ENCODE assay signal across 9 cellular contexts in the genomic region with DNA sequence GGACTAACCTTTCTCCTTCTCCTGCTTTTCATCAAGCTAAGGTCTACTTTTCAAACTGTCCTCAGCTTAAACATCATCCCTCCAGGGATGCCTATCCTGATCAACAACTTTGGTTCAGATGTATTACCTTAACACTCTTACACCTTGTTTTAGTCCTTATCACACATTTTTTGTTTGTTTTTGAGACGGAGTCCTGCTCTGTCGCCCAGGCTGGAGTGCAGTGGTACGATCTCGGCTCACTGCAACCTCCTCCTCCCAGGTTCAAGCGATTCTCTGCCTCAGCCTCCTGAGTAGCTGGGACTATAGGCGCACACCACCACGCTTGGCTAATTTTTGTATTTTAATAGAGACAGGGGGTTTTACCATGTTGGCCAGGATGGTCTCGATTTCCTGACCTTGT. TPM values are rescaled to one million over a fixed set of nuclear protein-coding genes. Genes with fewer than 3 reads are reported as not detected.
A peak's percentile ranks its signal among the peaks of the same experiment; 100 is the strongest.
DNase-seq lines count a peak whose midpoint lies in the region; ATAC-seq, FAIRE-seq and TF ChIP-seq lines count a peak whose summit lies in the region.
"Not testable (repeated sequence)": the region's sequence is repeated elsewhere in the genome, so short reads cannot be mapped to it uniquely, and the experiment has no call there.
"Had no signal": no experiment of that assay in that cellular context is flagged by ENCODE, and none has a peak within 500 bp of the region (broad histone marks: within the 10 kb centered on the region; RNA-seq: fewer than 3 reads in every experiment).

No MANE protein-coding gene starts in this region.

- TF ChIP-seq POLR2A in HepG2 (IDR thresholded peaks at IDR 0.05; ENCODE audit: insufficient read depth in 1 of 2, low read depth in 2 of 2, low read length in 2 of 2) = not testable (repeated sequence)

- H3K36me3 Mint-ChIP-seq in CD8-positive, alpha-beta memory T cell = peaks cover 0 to 40% (median 9%) of the 10 kb centered on the region in 3 donors
- H3K36me3 Mint-ChIP-seq in osteocyte (ENCODE audit: unreplicated experiment) = peaks cover 17% of the 10 kb centered on the region

- peaks cover 28 to 47% (median 44%) of the 10 kb centered on the region in 3 donors for H3K4me1 Mint-ChIP-seq in CD8-positive, alpha-beta memory T cell
- peaks cover 18% of the 10 kb centered on the region for H3K4me1 Mint-ChIP-seq in osteocyte (ENCODE audit: unreplicated experiment)

- not testable (repeated sequence) for H4K20me1 ChIP-seq in HepG2 (ENCODE audit: insufficient read depth, low read length)

- not testable (repeated sequence) for TF ChIP-seq CTCF in WERI-Rb-1 (IDR thresholded peaks at IDR 0.05; ENCODE audit: low read depth, low read length); ascending aorta (IDR thresholded peaks at IDR 0.05); HepG2 (CRISPR knock-in tag; IDR thresholded peaks at IDR 0.05); osteocyte (IDR thresholded peaks at IDR 0.05)

- H2AFZ ChIP-seq in HepG2 (ENCODE audit: low read length) = not testable (repeated sequence)

- H3K4me2 ChIP-seq in HepG2 (ENCODE audit: low read depth, low read length) = peak overlapping the region; percentile 93

- intact Hi-C loops in ascending aorta (cut with DNase I); HepG2 (cut with micrococcal nuclease; ENCODE audit: unreplicated experiment): not testable (repeated sequence)

- FAIRE-seq in HepG2 (lab: Jason Lieb, UNC) = not testable (repeated sequence)

- peaks cover 19% of the 10 kb centered on the region for H3K4me1 ChIP-seq in CD8-positive, alpha-beta memory T cell (ENCODE audit: insufficient read depth, low read length)
- H3K4me1 ChIP-seq in ascending aorta (peaks cover 0 to 14% of the 10 kb centered on the region in 2 donors), HepG2 (ENCODE audit: insufficient read depth, low read length) (peaks cover 31% of the 10 kb centered on the region)
- H3K4me1 ChIP-seq in thymus (ENCODE audit: control insufficient read depth, insufficient read depth, low read length) = not testable (repeated sequence)

- H3K79me2 ChIP-seq in HepG2 (ENCODE audit: insufficient read depth, low read length) = peaks cover 15% of the 10 kb centered on the region

- in situ Hi-C loops in HepG2 (cut with HindIII; ENCODE audit: extremely low pct_ligation_motif_present, low pct_unique_long_range_greater_than_20kb) = not testable (repeated sequence)

- not testable (repeated sequence) for BruUV-seq in HepG2 (replicated peaks; lab: Mats Ljungman, UMichigan)

- DNase-seq in CD8-positive, alpha-beta memory T cell; WERI-Rb-1; ascending aorta (ENCODE audit: low spot score in 2 of 2); epithelial cell of prostate (ENCODE audit: low read depth, low spot score); HepG2 (ENCODE audit: low spot score); osteocyte (ENCODE audit: extremely low spot score, unreplicated experiment): not testable (repeated sequence)

- H3K4me3 ChIP-seq in CD8-positive, alpha-beta memory T cell (ENCODE audit: low read length) = not testable (repeated sequence)
- H3K4me3 ChIP-seq in WERI-Rb-1 (ENCODE audit: low read depth, low read length) = peak overlapping the region; percentile 79
- peak overlapping the region; percentile 71 to 76 for H3K4me3 ChIP-seq in ascending aorta
- H3K4me3 ChIP-seq in HepG2 (replicated peaks in 1 of 3; ENCODE audit: insufficient read depth in 1 of 3, low read depth in 2 of 3, low read length in 3 of 3) = peak overlapping the region; percentile 33 to 82 (median 81); a peak in 4 of 6 replicates
- H3K4me3 ChIP-seq in thymus (ENCODE audit: low read length) = peak overlapping the region; percentile 51

- ATAC-seq in HepG2 = peak; percentile 20; the same call in 2 of the 3 replicates

- H3K27me3 Mint-ChIP-seq in CD8-positive, alpha-beta memory T cell; osteocyte (ENCODE audit: unreplicated experiment): not testable (repeated sequence)

- H3K36me3 ChIP-seq in CD8-positive, alpha-beta memory T cell (ENCODE audit: insufficient read depth, low read length) = not testable (repeated sequence)
- peaks cover 24% of the 10 kb centered on the region for H3K36me3 ChIP-seq in KOPT-K1 (ENCODE audit: insufficient read depth, low read length)
- H3K36me3 ChIP-seq in WERI-Rb-1 = peaks cover 27% of the 10 kb centered on the region
- peaks cover 21% of the 10 kb centered on the region in 2 donors for H3K36me3 ChIP-seq in ascending aorta
- peaks cover 5 to 14% of the 10 kb centered on the region in 2 experiments for H3K36me3 ChIP-seq in HepG2 (replicated peaks in 1 of 2; ENCODE audit: control insufficient read depth in 1 of 2, insufficient read depth in 2 of 2, low read length in 2 of 2)
- peaks cover 14% of the 10 kb centered on the region for H3K36me3 ChIP-seq in thymus (ENCODE audit: control insufficient read depth, insufficient read depth)

- not testable (repeated sequence) for TF ChIP-seq RAD21 in HepG2 (CRISPR knock-in tag; IDR thresholded peaks at IDR 0.05)

- H3K27ac Mint-ChIP-seq in CD8-positive, alpha-beta memory T cell = peak overlapping the region in 5 of 8 donors; percentile 68 to 98 (median 96)
- H3K27ac Mint-ChIP-seq in osteocyte (ENCODE audit: unreplicated experiment) = peak overlapping the region; percentile 98

- peak overlapping the region; percentile 78 for H3K27ac ChIP-seq in CD8-positive, alpha-beta memory T cell (ENCODE audit: low read depth, low read length)
- H3K27ac ChIP-seq in KOPT-K1 (ENCODE audit: low read depth, low read length, poor library complexity, severe bottlenecking) (peak overlapping the region; percentile 76), ascending aorta (peak overlapping the region in 1 of 2 donors; percentile 83), epithelial cell of prostate (peak overlapping the region; percentile 86), HepG2 (ENCODE audit: extremely low read length, insufficient read depth, low read length) (peak overlapping the region; percentile 78)
- not testable (repeated sequence) for H3K27ac ChIP-seq in WERI-Rb-1; thymus (ENCODE audit: low read depth)

- not testable (repeated sequence) for TF ChIP-seq EP300 in HepG2 (IDR thresholded peaks at IDR 0.05; ENCODE audit: low read depth in 2 of 2, low read length in 2 of 2); HepG2 (CRISPR knock-in tag; IDR thresholded peaks at IDR 0.05; ENCODE audit: borderline replicate concordance)

- WGBS in HepG2 (ENCODE audit: low lambda C conversion rate) = 7% methylated on average over 8 of the region's 8 CpGs
- WGBS in thymus = 93% methylated on average over 8 of the region's 8 CpGs

- not testable (repeated sequence) for H3K9me3 Mint-ChIP-seq in CD8-positive, alpha-beta memory T cell; osteocyte (ENCODE audit: unreplicated experiment)

- H3K9me3 ChIP-seq in CD8-positive, alpha-beta memory T cell (ENCODE audit: low read length); KOPT-K1 (ENCODE audit: insufficient read depth, low read length, poor library complexity, severe bottlenecking); WERI-Rb-1 (ENCODE audit: severe bottlenecking); ascending aorta; HepG2 (ENCODE audit: low read length); thymus (ENCODE audit: control insufficient read depth): not testable (repeated sequence)

- H3K27me3 ChIP-seq in CD8-positive, alpha-beta memory T cell (ENCODE audit: insufficient read depth, low read length, poor library complexity, severe bottlenecking); WERI-Rb-1 (ENCODE audit: insufficient read depth, low read depth, severe bottlenecking); ascending aorta; HepG2 (ENCODE audit: control insufficient read depth in 1 of 2, insufficient read depth in 2 of 2, low read length in 2 of 2); thymus (ENCODE audit: control insufficient read depth, insufficient read depth): not testable (repeated sequence)

- peak overlapping the region; percentile 97 to 100 (median 99) for H3K4me3 Mint-ChIP-seq in CD8-positive, alpha-beta memory T cell
- peak overlapping the region; percentile 96 for H3K4me3 Mint-ChIP-seq in osteocyte (ENCODE audit: unreplicated experiment)

- peak overlapping the region; percentile 76 for H3K9ac ChIP-seq in HepG2 (ENCODE audit: insufficient read depth, low read depth, low read length)

- POLR2A ChIA-PET in CD8-positive, alpha-beta memory T cell (lab: Charles Lee) = interaction anchor here (0.5 kb wide), 1 partner anchor 8 kb away, joined by 11 read pairs; no protein-coding TSS in a partner anchor
- POLR2A ChIA-PET in HepG2 (lab: Yijun Ruan, JAX) = interaction anchor here (1.0 to 1.5 kb wide), 2 partner anchors 8 to 29 kb away, joined by 3 to 4 read pairs; no protein-coding TSS in a partner anchor

- CTCF ChIA-PET in CD8-positive, alpha-beta memory T cell (lab: Charles Lee) = interaction anchor here (1.0 kb wide), 1 partner anchor 89 kb away, joined by 3 read pairs; no protein-coding TSS in a partner anchor
- CTCF ChIA-PET in HepG2 (lab: Yijun Ruan, JAX; ENCODE audit: low intra/inter-chr PET ratio, low total read pairs) = not testable (repeated sequence)

RNA-seq across cellular contexts. Expression of a gene that starts 1.3 kb away (rescaled TPM):
- 10 to 100 TPM; 84.4 to 85.4 TPM for total RNA-seq in CD8-positive, alpha-beta memory T cell
- 68.3 TPM for polyA plus RNA-seq in CD8-positive, alpha-beta memory T cell
- total RNA-seq in ascending aorta = 33.6 TPM
- 34.5 TPM in 2 replicates for total RNA-seq in HepG2 (2016; rRNA removed; fragmentation: Illumina TruSeq; extraction: Trizol)
- 17.0 and 18.0 TPM in 2 replicates for total RNA-seq in HepG2 (2016; cell fraction: cytosol; rRNA removed; fragmentation: Illumina TruSeq; extraction: Trizol; ENCODE audit: low read depth)
- total RNA-seq in HepG2 (2016; cell fraction: insoluble cytoplasmic fraction; rRNA removed; fragmentation: Illumina TruSeq; extraction: Trizol) = 33.4 and 34.2 TPM in 2 replicates
- total RNA-seq in HepG2 (2016; cell fraction: membrane; rRNA removed; fragmentation: Illumina TruSeq; extraction: Trizol) = 15.1 and 19.6 TPM in 2 replicates
- total RNA-seq in HepG2 (2016; cell fraction: nucleus; rRNA removed; fragmentation: Illumina TruSeq; extraction: Trizol) = 13.0 and 14.7 TPM in 2 replicates
- 33.7 and 39.1 TPM in 2 replicates for polyA plus RNA-seq in HepG2 (2011; rRNA removed)
- polyA plus RNA-seq in HepG2 (2011; cell fraction: cytosol; rRNA removed) = 30.9 and 35.1 TPM in 2 replicates
- polyA plus RNA-seq in HepG2 (2011; cell fraction: nucleus; rRNA removed) = 12.7 and 13.3 TPM in 2 replicates
- 22.4 and 26.3 TPM in 2 replicates for polyA plus RNA-seq in HepG2 (2012)
- polyA plus RNA-seq in HepG2 (2016; cell fraction: cytosol; fragmentation: Illumina TruSeq; extraction: Trizol; ENCODE audit: low read depth) = 7.0 and 9.1 TPM in 2 replicates
- polyA plus RNA-seq in HepG2 (2016; cell fraction: insoluble cytoplasmic fraction; fragmentation: Illumina TruSeq; extraction: Trizol; ENCODE audit: low read depth) = 38.7 and 41.1 TPM in 2 replicates
- 8.2 and 8.8 TPM in 2 replicates for polyA plus RNA-seq in HepG2 (2016; cell fraction: membrane; fragmentation: Illumina TruSeq; extraction: Trizol; ENCODE audit: low read depth)
- polyA plus RNA-seq in HepG2 (2016; cell fraction: nucleus; fragmentation: Illumina TruSeq; extraction: Trizol; ENCODE audit: insufficient read depth, low read depth) = 19.8 and 20.7 TPM in 2 replicates
- polyA minus RNA-seq in HepG2 (2011; rRNA and poly(A)+ RNA removed; ENCODE audit: low replicate concordance) = 15.9 and 56.9 TPM in 2 replicates
- 11.4 and 14.2 TPM in 2 replicates for polyA minus RNA-seq in HepG2 (2011; cell fraction: cytosol; rRNA and poly(A)+ RNA removed)
- 6.8 and 10.7 TPM in 2 replicates for polyA minus RNA-seq in HepG2 (2011; cell fraction: nucleus; rRNA and poly(A)+ RNA removed)
- 77.5 and 91.6 TPM in 2 replicates for total RNA-seq in osteocyte
- 40.2 TPM for polyA plus RNA-seq in thymus

RNA-seq across cellular contexts. Expression of a gene that starts 9.7 kb away (rescaled TPM):
- 10 to 100 TPM; 76.7 to 77.0 TPM for total RNA-seq in CD8-positive, alpha-beta memory T cell
- 13.0 TPM for polyA plus RNA-seq in CD8-positive, alpha-beta memory T cell
- 36.5 TPM for total RNA-seq in ascending aorta
- 43.8 and 45.3 TPM in 2 replicates for total RNA-seq in HepG2 (2016; rRNA removed; fragmentation: Illumina TruSeq; extraction: Trizol)
- total RNA-seq in HepG2 (2016; cell fraction: cytosol; rRNA removed; fragmentation: Illumina TruSeq; extraction: Trizol; ENCODE audit: low read depth) = 41.7 and 44.2 TPM in 2 replicates
- total RNA-seq in HepG2 (2016; cell fraction: insoluble cytoplasmic fraction; rRNA removed; fragmentation: Illumina TruSeq; extraction: Trizol) = 42.2 and 43.8 TPM in 2 replicates
- 29.6 and 29.8 TPM in 2 replicates for total RNA-seq in HepG2 (2016; cell fraction: membrane; rRNA removed; fragmentation: Illumina TruSeq; extraction: Trizol)
- total RNA-seq in HepG2 (2016; cell fraction: nucleus; rRNA removed; fragmentation: Illumina TruSeq; extraction: Trizol) = 40.0 and 43.0 TPM in 2 replicates
- 61.1 and 65.1 TPM in 2 replicates for polyA plus RNA-seq in HepG2 (2011; rRNA removed)
- 35.2 and 45.4 TPM in 2 replicates for polyA plus RNA-seq in HepG2 (2011; cell fraction: cytosol; rRNA removed)
- 71.3 and 79.9 TPM in 2 replicates for polyA plus RNA-seq in HepG2 (2011; cell fraction: nucleus; rRNA removed)
- 30.0 and 32.2 TPM in 2 replicates for polyA plus RNA-seq in HepG2 (2012)
- 1.8 and 1.9 TPM in 2 replicates for polyA plus RNA-seq in HepG2 (2016; cell fraction: cytosol; fragmentation: Illumina TruSeq; extraction: Trizol; ENCODE audit: low read depth)
- polyA plus RNA-seq in HepG2 (2016; cell fraction: insoluble cytoplasmic fraction; fragmentation: Illumina TruSeq; extraction: Trizol; ENCODE audit: low read depth) = 43.0 and 45.7 TPM in 2 replicates
- 8.9 and 11.4 TPM in 2 replicates for polyA plus RNA-seq in HepG2 (2016; cell fraction: membrane; fragmentation: Illumina TruSeq; extraction: Trizol; ENCODE audit: low read depth)
- polyA plus RNA-seq in HepG2 (2016; cell fraction: nucleus; fragmentation: Illumina TruSeq; extraction: Trizol; ENCODE audit: insufficient read depth, low read depth) = 66.1 and 70.7 TPM in 2 replicates
- 151 and 370 TPM in 2 replicates for polyA minus RNA-seq in HepG2 (2011; rRNA and poly(A)+ RNA removed; ENCODE audit: low replicate concordance)
- 32.3 and 45.2 TPM in 2 replicates for polyA minus RNA-seq in HepG2 (2011; cell fraction: cytosol; rRNA and poly(A)+ RNA removed)
- polyA minus RNA-seq in HepG2 (2011; cell fraction: nucleus; rRNA and poly(A)+ RNA removed) = 91.2 and 120 TPM in 2 replicates
- total RNA-seq in osteocyte = 84.4 and 89.5 TPM in 2 replicates
- polyA plus RNA-seq in thymus = 29.8 TPM

RNA-seq across cellular contexts. Expression of a gene that starts 12.9 kb away (rescaled TPM):
- total RNA-seq in CD8-positive, alpha-beta memory T cell = 1 to 10 TPM; 2.4 to 3.7 TPM
- polyA plus RNA-seq in CD8-positive, alpha-beta memory T cell = 1.0 TPM
- total RNA-seq in ascending aorta (not detected), HepG2 (2016; rRNA removed; fragmentation: Illumina TruSeq; extraction: Trizol) (not detected in 2 replicates), osteocyte (2.8 TPM in 1 of 2 replicates, not detected in the other)
- total RNA-seq in HepG2 (2016; cell fraction: cytosol; rRNA removed; fragmentation: Illumina TruSeq; extraction: Trizol; ENCODE audit: low read depth) = 0.62 TPM in 1 of 2 replicates, not detected in the other
- 0.39 TPM in 1 of 2 replicates, not detected in the other for total RNA-seq in HepG2 (2016; cell fraction: insoluble cytoplasmic fraction; rRNA removed; fragmentation: Illumina TruSeq; extraction: Trizol)
- total RNA-seq in HepG2 (2016; cell fraction: membrane; rRNA removed; fragmentation: Illumina TruSeq; extraction: Trizol) = not detected in 2 replicates
- not detected in 2 replicates for total RNA-seq in HepG2 (2016; cell fraction: nucleus; rRNA removed; fragmentation: Illumina TruSeq; extraction: Trizol)
- polyA plus RNA-seq in HepG2 (2011; rRNA removed) (0.61 and 0.66 TPM in 2 replicates), thymus (1.0 TPM)
- polyA plus RNA-seq in HepG2 (2011; cell fraction: cytosol; rRNA removed) = 0.09 and 0.12 TPM in 2 replicates
- 0.37 TPM in 1 of 2 replicates, not detected in the other for polyA plus RNA-seq in HepG2 (2011; cell fraction: nucleus; rRNA removed)
- polyA plus RNA-seq in HepG2 (2012) = 0.31 TPM in 1 of 2 replicates, not detected in the other
- polyA plus RNA-seq in HepG2 (2016; cell fraction: cytosol; fragmentation: Illumina TruSeq; extraction: Trizol; ENCODE audit: low read depth) = not detected in 2 replicates
- polyA plus RNA-seq in HepG2 (2016; cell fraction: insoluble cytoplasmic fraction; fragmentation: Illumina TruSeq; extraction: Trizol; ENCODE audit: low read depth) = not detected in 2 replicates
- polyA plus RNA-seq in HepG2 (2016; cell fraction: membrane; fragmentation: Illumina TruSeq; extraction: Trizol; ENCODE audit: low read depth) = not detected in 2 replicates
- polyA plus RNA-seq in HepG2 (2016; cell fraction: nucleus; fragmentation: Illumina TruSeq; extraction: Trizol; ENCODE audit: insufficient read depth, low read depth) = not detected in 2 replicates
- polyA minus RNA-seq in HepG2 (2011; rRNA and poly(A)+ RNA removed; ENCODE audit: low replicate concordance) = not detected in 2 replicates
- polyA minus RNA-seq in HepG2 (2011; cell fraction: cytosol; rRNA and poly(A)+ RNA removed) = not detected in 2 replicates
- polyA minus RNA-seq in HepG2 (2011; cell fraction: nucleus; rRNA and poly(A)+ RNA removed) = not detected in 2 replicates
- total RNA-seq: mononuclear cell had no signal

RNA-seq across cellular contexts. Expression of a gene that starts 22.7 kb away (rescaled TPM):
- total RNA-seq in CD8-positive, alpha-beta memory T cell = 10 to 100 TPM; 86.3 to 90.9 TPM
- 58.4 TPM for polyA plus RNA-seq in CD8-positive, alpha-beta memory T cell
- total RNA-seq in ascending aorta (27.4 TPM), HepG2 (2016; rRNA removed; fragmentation: Illumina TruSeq; extraction: Trizol) (31.5 and 32.5 TPM in 2 replicates), osteocyte (45.0 and 49.8 TPM in 2 replicates)
- total RNA-seq in HepG2 (2016; cell fraction: cytosol; rRNA removed; fragmentation: Illumina TruSeq; extraction: Trizol; ENCODE audit: low read depth) = 23.8 and 23.9 TPM in 2 replicates
- 31.6 and 33.4 TPM in 2 replicates for total RNA-seq in HepG2 (2016; cell fraction: insoluble cytoplasmic fraction; rRNA removed; fragmentation: Illumina TruSeq; extraction: Trizol)
- total RNA-seq in HepG2 (2016; cell fraction: membrane; rRNA removed; fragmentation: Illumina TruSeq; extraction: Trizol) = 17.9 and 18.4 TPM in 2 replicates
- 15.4 and 17.5 TPM in 2 replicates for total RNA-seq in HepG2 (2016; cell fraction: nucleus; rRNA removed; fragmentation: Illumina TruSeq; extraction: Trizol)
- polyA plus RNA-seq in HepG2 (2011; rRNA removed) (16.3 and 17.5 TPM in 2 replicates), thymus (75.2 TPM)
- 9.5 and 10.7 TPM in 2 replicates for polyA plus RNA-seq in HepG2 (2011; cell fraction: cytosol; rRNA removed)
- polyA plus RNA-seq in HepG2 (2011; cell fraction: nucleus; rRNA removed) = 19.4 and 25.2 TPM in 2 replicates
- 20.2 and 21.0 TPM in 2 replicates for polyA plus RNA-seq in HepG2 (2012)
- 20.0 and 20.1 TPM in 2 replicates for polyA plus RNA-seq in HepG2 (2016; cell fraction: cytosol; fragmentation: Illumina TruSeq; extraction: Trizol; ENCODE audit: low read depth)
- 32.9 and 37.1 TPM in 2 replicates for polyA plus RNA-seq in HepG2 (2016; cell fraction: insoluble cytoplasmic fraction; fragmentation: Illumina TruSeq; extraction: Trizol; ENCODE audit: low read depth)
- polyA plus RNA-seq in HepG2 (2016; cell fraction: membrane; fragmentation: Illumina TruSeq; extraction: Trizol; ENCODE audit: low read depth) = 16.4 and 19.5 TPM in 2 replicates
- 33.6 and 40.3 TPM in 2 replicates for polyA plus RNA-seq in HepG2 (2016; cell fraction: nucleus; fragmentation: Illumina TruSeq; extraction: Trizol; ENCODE audit: insufficient read depth, low read depth)
- polyA minus RNA-seq in HepG2 (2011; rRNA and poly(A)+ RNA removed; ENCODE audit: low replicate concordance) = 5.6 and 16.1 TPM in 2 replicates
- 3.4 and 5.4 TPM in 2 replicates for polyA minus RNA-seq in HepG2 (2011; cell fraction: cytosol; rRNA and poly(A)+ RNA removed)
- 5.4 and 8.8 TPM in 2 replicates for polyA minus RNA-seq in HepG2 (2011; cell fraction: nucleus; rRNA and poly(A)+ RNA removed)

RNA-seq across cellular contexts. Expression of a gene that starts 23.0 kb away (rescaled TPM):
- total RNA-seq in CD8-positive, alpha-beta memory T cell = 1 to 10 TPM; 4.6 to 5.5 TPM
- 0.54 TPM for polyA plus RNA-seq in CD8-positive, alpha-beta memory T cell
- 0.85 TPM for total RNA-seq in ascending aorta
- 3.8 TPM in 2 replicates for total RNA-seq in HepG2 (2016; rRNA removed; fragmentation: Illumina TruSeq; extraction: Trizol)
- 0.97 and 1.5 TPM in 2 replicates for total RNA-seq in HepG2 (2016; cell fraction: cytosol; rRNA removed; fragmentation: Illumina TruSeq; extraction: Trizol; ENCODE audit: low read depth)
- total RNA-seq in HepG2 (2016; cell fraction: insoluble cytoplasmic fraction; rRNA removed; fragmentation: Illumina TruSeq; extraction: Trizol) = 4.2 and 4.6 TPM in 2 replicates
- 2.6 and 2.8 TPM in 2 replicates for total RNA-seq in HepG2 (2016; cell fraction: membrane; rRNA removed; fragmentation: Illumina TruSeq; extraction: Trizol)
- 1.9 and 3.5 TPM in 2 replicates for total RNA-seq in HepG2 (2016; cell fraction: nucleus; rRNA removed; fragmentation: Illumina TruSeq; extraction: Trizol)
- polyA plus RNA-seq in HepG2 (2011; rRNA removed) = 4.6 and 4.8 TPM in 2 replicates
- 4.2 and 4.4 TPM in 2 replicates for polyA plus RNA-seq in HepG2 (2011; cell fraction: cytosol; rRNA removed)
- polyA plus RNA-seq in HepG2 (2011; cell fraction: nucleus; rRNA removed) = 4.2 and 5.0 TPM in 2 replicates
- polyA plus RNA-seq in HepG2 (2012) = 4.3 and 6.0 TPM in 2 replicates
- 0.29 and 0.60 TPM in 2 replicates for polyA plus RNA-seq in HepG2 (2016; cell fraction: cytosol; fragmentation: Illumina TruSeq; extraction: Trizol; ENCODE audit: low read depth)
- 4.1 and 6.6 TPM in 2 replicates for polyA plus RNA-seq in HepG2 (2016; cell fraction: insoluble cytoplasmic fraction; fragmentation: Illumina TruSeq; extraction: Trizol; ENCODE audit: low read depth)
- polyA plus RNA-seq in HepG2 (2016; cell fraction: membrane; fragmentation: Illumina TruSeq; extraction: Trizol; ENCODE audit: low read depth) = 1.2 and 1.4 TPM in 2 replicates
- polyA plus RNA-seq in HepG2 (2016; cell fraction: nucleus; fragmentation: Illumina TruSeq; extraction: Trizol; ENCODE audit: insufficient read depth, low read depth) = 3.3 and 4.5 TPM in 2 replicates
- 6.4 and 8.2 TPM in 2 replicates for polyA minus RNA-seq in HepG2 (2011; rRNA and poly(A)+ RNA removed; ENCODE audit: low replicate concordance)
- polyA minus RNA-seq in HepG2 (2011; cell fraction: cytosol; rRNA and poly(A)+ RNA removed) = 4.5 and 7.3 TPM in 2 replicates
- 8.2 and 9.5 TPM in 2 replicates for polyA minus RNA-seq in HepG2 (2011; cell fraction: nucleus; rRNA and poly(A)+ RNA removed)
- 12.6 and 13.3 TPM in 2 replicates for total RNA-seq in osteocyte
- 7.7 TPM for polyA plus RNA-seq in thymus
